ENCODE assay signal across 8 cellular contexts in the genomic region with DNA sequence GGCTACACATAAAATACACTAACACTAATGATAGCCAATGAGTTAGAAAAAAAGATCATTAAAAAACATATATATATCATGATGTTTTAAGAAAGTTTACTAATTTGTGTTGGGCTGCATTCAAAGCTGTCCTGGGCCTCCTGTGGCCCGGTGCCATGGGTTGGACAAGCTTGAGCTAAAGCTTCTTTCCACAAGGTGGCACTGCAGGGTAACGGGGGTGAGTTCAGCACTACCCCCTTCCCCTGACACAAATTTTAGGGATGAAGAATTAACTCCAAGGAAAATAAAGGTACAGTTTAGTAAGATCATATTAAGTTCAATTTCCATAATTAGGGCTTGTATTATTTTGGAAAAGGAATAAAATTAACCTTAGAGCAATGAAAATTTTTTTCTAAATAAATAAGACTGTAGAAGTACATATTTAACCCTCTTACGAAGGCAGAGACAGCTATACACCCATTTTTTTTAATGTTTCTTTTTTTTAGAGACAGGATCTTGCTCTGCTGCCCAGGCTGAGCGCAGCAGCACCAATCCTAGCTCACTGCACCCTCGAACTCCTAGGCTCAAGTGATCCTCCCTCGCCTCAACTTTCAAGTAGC. TPM values are rescaled to one million over a fixed set of nuclear protein-coding genes. Genes with fewer than 3 reads are reported as not detected.
A peak's percentile ranks its signal among the peaks of the same experiment; 100 is the strongest.
DNase-seq lines count a peak whose midpoint lies in the region; ATAC-seq, FAIRE-seq and TF ChIP-seq lines count a peak whose summit lies in the region.

No MANE protein-coding gene starts in this region.

- intact Hi-C loops in right lobe of liver (cut with DNase I), result loop anchor here (5.0 to 10.0 kb wide), 2 partner anchors 104 to 106 kb away; no protein-coding TSS in a partner anchor

- no peaks in the 10 kb centered on the region for H3K27me3 ChIP-seq in right lobe of liver

- H3K4me3 Mint-ChIP-seq in activated CD4-positive, alpha-beta T cell treated with anti-CD3 and anti-CD28 coated beads, Interleukin-2, amount 10 ng/mL, durations not matched to agents 7 days and 5 days, result no peak overlapping the region

- H3K27ac ChIP-seq in right lobe of liver, result no peak overlapping the region

- H3K4me3 ChIP-seq in right lobe of liver, result no peak overlapping the region

- H3K36me3 ChIP-seq in right lobe of liver, result no peaks in the 10 kb centered on the region

- no peaks in the 10 kb centered on the region for H3K9me3 ChIP-seq in right lobe of liver

- POLR2A ChIA-PET in activated CD4-positive, alpha-beta T cell treated with anti-CD3 and anti-CD28 coated beads, Interleukin-2, amount 10 ng/mL, durations not matched to agents 7 days and 5 days (lab: Charles Lee), result no interaction called here

- DNase-seq in GM19239 (ENCODE audit: insufficient read length, low spot score) (peak; percentile 38), NCI-H446 (lab: John Stamatoyannopoulos, UW) (peak; percentile 78 to 90), dedifferentiated amniotic fluid mesenchymal stem cell (ENCODE audit: extremely low spot score) (peak; percentile 74), right lobe of liver (peak; percentile 73 to 85 (median 74))
- peak; percentile 75 for DNase-seq in activated CD4-positive, alpha-beta T cell treated with anti-CD3 and anti-CD28 coated beads, Interleukin-2, amount 10 ng/mL, durations not matched to agents 7 days and 5 days
- peak; percentile 45 for DNase-seq in stimulated activated CD8-positive, alpha-beta memory T cell treated with anti-CD3 and anti-CD28 coated beads, Interleukin-12 subunit alpha, Interleukin-12 subunit beta, amount 100 ng/mL, for 1 hour (ENCODE audit: low read depth)

- H3K36me3 Mint-ChIP-seq in activated CD4-positive, alpha-beta T cell treated with anti-CD3 and anti-CD28 coated beads, Interleukin-2, amount 10 ng/mL, durations not matched to agents 7 days and 5 days (ENCODE audit: low read depth), result no peaks in the 10 kb centered on the region

- ATAC-seq in right lobe of liver (peak; percentile 94 to 98 (median 96)), GM21423 (IDR thresholded peaks at IDR 0.05; ENCODE audit: unreplicated experiment) (no peak)

- FAIRE-seq in A204.1 (lab: Jason Lieb, UNC) (peak; percentile 43), GM19239 (lab: Jason Lieb, UNC) (peak; percentile 60)

- H3K27me3 Mint-ChIP-seq in activated CD4-positive, alpha-beta T cell treated with anti-CD3 and anti-CD28 coated beads, Interleukin-2, amount 10 ng/mL, durations not matched to agents 7 days and 5 days, result no peaks in the 10 kb centered on the region

- H3K4me1 ChIP-seq in right lobe of liver, result no peaks in the 10 kb centered on the region

- H3K4me1 Mint-ChIP-seq in activated CD4-positive, alpha-beta T cell treated with anti-CD3 and anti-CD28 coated beads, Interleukin-2, amount 10 ng/mL, durations not matched to agents 7 days and 5 days, result peaks cover 11% of the 10 kb centered on the region

- TF ChIP-seq CTCF in right lobe of liver (IDR thresholded peaks at IDR 0.05), result peak; percentile 89 to 97 (median 95)

- WGBS in right lobe of liver (ENCODE audit: insufficient coverage, low coverage, low lambda C conversion rate, missing lambda C conversion rate), result 43% methylated on average over 6 of the region's 6 CpGs

- no peak overlapping the region for H3K27ac Mint-ChIP-seq in activated CD4-positive, alpha-beta T cell treated with anti-CD3 and anti-CD28 coated beads, Interleukin-2, amount 10 ng/mL, durations not matched to agents 7 days and 5 days

- TF ChIP-seq POLR2A in right lobe of liver (IDR thresholded peaks at IDR 0.05), result no peak

- no peaks in the 10 kb centered on the region for H3K9me3 Mint-ChIP-seq in activated CD4-positive, alpha-beta T cell treated with anti-CD3 and anti-CD28 coated beads, Interleukin-2, amount 10 ng/mL, durations not matched to agents 7 days and 5 days

- CTCF ChIA-PET in activated CD4-positive, alpha-beta T cell treated with anti-CD3 and anti-CD28 coated beads, Interleukin-2, amount 10 ng/mL, durations not matched to agents 7 days and 5 days (lab: Charles Lee), result interaction anchor here (0.7 to 2.3 kb wide), 11 partner anchors 8 to 102 kb away, joined by 3 to 12 read pairs (median 4); no protein-coding TSS in a partner anchor

RNA-seq across cellular contexts. Expression of gene PPP1R13B, which starts 38.9 kb away (rescaled TPM):
- total RNA-seq in activated CD4-positive, alpha-beta T cell treated with anti-CD3 and anti-CD28 coated beads, Interleukin-2, amount 10 ng/mL, durations not matched to agents 7 days and 5 days, result 10 to 100 TPM; 11.6 to 12.0 TPM
- total RNA-seq in right lobe of liver, result 10 to 100 TPM in 5 of 6 experiments, 1 to 10 TPM in 1; 9.2 to 22.4 (median 13.9) TPM
